ENCODE assay signal across 17 cellular contexts in the genomic region with DNA sequence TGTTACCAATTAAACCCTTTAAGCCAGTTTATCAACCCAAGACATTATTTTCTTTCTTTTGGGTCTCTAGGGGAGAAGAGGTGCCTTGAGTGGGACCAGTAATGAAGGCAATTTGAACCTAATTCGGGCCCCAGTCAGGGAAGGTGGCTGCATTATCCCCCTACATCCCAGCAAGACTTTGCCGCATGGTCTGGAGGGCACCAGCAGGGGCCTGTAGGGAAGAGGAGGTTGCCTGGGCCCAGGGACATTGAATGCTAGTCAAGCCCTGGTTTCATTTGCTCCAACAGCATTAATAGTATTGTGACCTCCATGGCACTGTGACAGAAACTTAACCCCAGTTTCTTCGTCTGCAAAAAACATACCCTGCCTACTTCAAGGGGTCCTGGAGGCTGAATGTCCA.
"Had no signal": no experiment of that assay in that cellular context is flagged by ENCODE, and none has a peak within 500 bp of the region (broad histone marks: within the 10 kb centered on the region; RNA-seq: fewer than 3 reads in every experiment).

No MANE protein-coding gene starts in this region.

- H3K27ac Mint-ChIP-seq: activated naive CD8-positive, alpha-beta T cell treated with anti-CD3 and anti-CD28 coated beads, Interleukin-2, amount 10 ng/mL, durations not matched to agents 7 days and 5 days; endodermal cell; neural progenitor cell; T-cell had no signal

- H3K4me1 Mint-ChIP-seq: activated naive CD8-positive, alpha-beta T cell treated with anti-CD3 and anti-CD28 coated beads, Interleukin-2, amount 10 ng/mL, durations not matched to agents 7 days and 5 days had no signal

- H3K4me3 ChIP-seq: breast epithelium, dorsolateral prefrontal cortex, gastroesophageal sphincter, hepatocyte, neural progenitor cell, transverse colon had no signal

- H3K9ac ChIP-seq: neural progenitor cell had no signal

- H3K4me2 ChIP-seq: hepatocyte, neural progenitor cell had no signal

- H3K36me3 ChIP-seq: breast epithelium, gastroesophageal sphincter, neural progenitor cell, transverse colon had no signal

- H3K9me3 ChIP-seq: gastroesophageal sphincter, transverse colon had no signal

- H3K4me3 Mint-ChIP-seq: activated naive CD8-positive, alpha-beta T cell treated with anti-CD3 and anti-CD28 coated beads, Interleukin-2, amount 10 ng/mL, durations not matched to agents 7 days and 5 days; endodermal cell; neural progenitor cell; stimulated activated naive B cell treated with anti-CD40 and anti-IgM and Interleukin-4, amounts not matched to agents 10 μg/mL and 1 μg/mL and 100 μg/mL, for 72 hours; T-cell had no signal

- H2AFZ ChIP-seq: hepatocyte, neural progenitor cell had no signal

- DNase-seq: activated naive CD4-positive, alpha-beta T cell; activated naive CD8-positive, alpha-beta T cell treated with anti-CD3 and anti-CD28 coated beads, Interleukin-2, amount 10 ng/mL, durations not matched to agents 7 days and 5 days; activated T-cell treated with anti-CD3 and anti-CD28 coated beads for 4 hours; dorsolateral prefrontal cortex; endodermal cell; erythroblast; stimulated activated CD4-positive, alpha-beta T cell treated with anti-CD3 and anti-CD28 coated beads, Interleukin-15, amount 100 ng/mL, for 24 hours; stimulated activated CD4-positive, alpha-beta T cell treated with anti-CD3 and anti-CD28 coated beads, Interleukin-4, amount 100 ng/mL, for 1 hour; stimulated activated naive B cell treated with anti-CD40 and anti-IgM and Interleukin-4, amounts not matched to agents 10 μg/mL and 1 μg/mL and 100 μg/mL, for 72 hours; substantia nigra; T-cell; T-helper 9 cell; transverse colon had no signal

- H3K27me3 ChIP-seq: breast epithelium, dorsolateral prefrontal cortex, gastroesophageal sphincter, hepatocyte, neural progenitor cell, transverse colon had no signal

- H3K27me3 Mint-ChIP-seq: activated naive CD8-positive, alpha-beta T cell treated with anti-CD3 and anti-CD28 coated beads, Interleukin-2, amount 10 ng/mL, durations not matched to agents 7 days and 5 days; stimulated activated naive B cell treated with anti-CD40 and anti-IgM and Interleukin-4, amounts not matched to agents 10 μg/mL and 1 μg/mL and 100 μg/mL, for 72 hours; T-cell had no signal

- H3K27ac ChIP-seq: breast epithelium, dorsolateral prefrontal cortex, gastroesophageal sphincter, hepatocyte, neural progenitor cell had no signal

- H3K4me1 ChIP-seq: breast epithelium had no signal
